Comparison of ENCODE assay signal across 34 cellular contexts in genomic region chrX:43840265-43840664, GRCh38.
"Had no signal": no experiment of that assay in that cellular context is flagged by ENCODE, and none has a peak within 500 bp of the region (broad histone marks: within the 10 kb centered on the region; RNA-seq: fewer than 3 reads in every experiment).

No MANE protein-coding gene starts in this region.

- ATAC-seq: activated CD8-positive, alpha-beta memory T cell treated with anti-CD3 and anti-CD28 coated beads, Interleukin-2, amount 10 ng/mL, durations not matched to agents 7 days and 5 days; activated naive CD8-positive, alpha-beta T cell treated with anti-CD3 and anti-CD28 coated beads, Interleukin-2, amount 50 U/mL, for 24 hours; Right ventricle myocardium inferior had no signal

- H3K4me3 ChIP-seq: PC-9 had no signal

- H3K36me3 ChIP-seq: WERI-Rb-1 had no signal

- FAIRE-seq: colon, RCC 7860 had no signal

- DNase-seq: activated CD4-positive, alpha-beta memory T cell treated with anti-CD3 and anti-CD28 coated beads, Interleukin-2, amount 10 ng/mL, durations not matched to agents 7 days and 5 days; activated CD4-positive, alpha-beta T cell treated with anti-CD3 and anti-CD28 coated beads for 1 hour; activated CD4-positive, alpha-beta T cell treated with anti-CD3 and anti-CD28 coated beads for 48 hours; activated CD4-positive, CD25-positive, alpha-beta regulatory T cell; activated CD8-positive, alpha-beta memory T cell treated with anti-CD3 and anti-CD28 coated beads for 24 hours; activated CD8-positive, alpha-beta memory T cell treated with anti-CD3 and anti-CD28 coated beads, Interleukin-2, amount 10 ng/mL, durations not matched to agents 7 days and 5 days; activated CD8-positive, alpha-beta memory T cell treated with anti-CD3 and anti-CD28 coated beads, Interleukin-2, amount 50 U/mL, for 48 hours; activated effector memory CD4-positive, alpha-beta T cell treated with Interleukin-2 at 50 U/mL for 16 hours; activated naive CD4-positive, alpha-beta T cell treated with anti-CD3 and anti-CD28 coated beads, Interleukin-2, amount 10 ng/mL, durations not matched to agents 7 days and 5 days; activated naive CD8-positive, alpha-beta T cell treated with anti-CD3 and anti-CD28 coated beads, Interleukin-2, amount 50 U/mL, for 24 hours; activated T-cell treated with anti-CD3 and anti-CD28 coated beads, Interleukin-2, amount 50 U/mL, for 48 hours; anterior cingulate cortex; central memory CD4-positive, alpha-beta T cell; NCI-H1092 treated with DMSO at 0.1 percent for 48 hours; NCI-H1436; NCI-H1694; NCI-H1930; NCI-H2081 treated with DMSO at 0.1 percent for 48 hours; NCI-H2171; NCI-H226; NCI-H446 treated with DMSO at 0.1 percent for 48 hours; NCI-H524; NCI-H774; NK-92 treated with Interleukin-12 subunit alpha and Interleukin-12 subunit beta, amount 100 ng/mL, for 24 hours; PC-9; SIG-M5; SW 1271; T-helper 1 cell; T-helper 2 cell; T-helper 9 cell; WERI-Rb-1 had no signal
